In genomic region chr15:79592126-79592525, GRCh38 we compare ENCODE assay signal across 38 cellular contexts.
"Had no signal": no experiment of that assay in that cellular context is flagged by ENCODE, and none has a peak within 500 bp of the region (broad histone marks: within the 10 kb centered on the region; RNA-seq: fewer than 3 reads in every experiment).

No MANE protein-coding gene starts in this region.

- DNase-seq: activated effector memory CD4-positive, alpha-beta T cell treated with anti-CD3 and anti-CD28 coated beads, Interleukin-2, amount 50 U/mL, for 16 hours; activated effector memory CD4-positive, alpha-beta T cell treated with Interleukin-2 at 50 U/mL for 16 hours; activated gamma-delta T cell; activated gamma-delta T cell treated with Interleukin-2 at 50 U/mL for 16 hours; activated naive CD4-positive, alpha-beta T cell; activated naive CD4-positive, alpha-beta T cell treated with anti-CD3 and anti-CD28 coated beads for 36 hours; activated naive CD4-positive, alpha-beta T cell treated with anti-CD3 and anti-CD28 coated beads, Interleukin-2, amount 10 ng/mL, durations not matched to agents 7 days and 5 days; activated naive CD4-positive, alpha-beta T cell treated with anti-CD3 and anti-CD28 coated beads, Interleukin-2, amount 50 U/mL, for 16 hours; activated naive CD4-positive, alpha-beta T cell treated with Interleukin-2 at 50 U/mL for 16 hours; activated naive CD8-positive, alpha-beta T cell treated with anti-CD3 and anti-CD28 coated beads for 36 hours; activated naive CD8-positive, alpha-beta T cell treated with anti-CD3 and anti-CD28 coated beads, Interleukin-2, amount 10 ng/mL, durations not matched to agents 7 days and 5 days; activated T-cell treated with anti-CD3 and anti-CD28 coated beads for 4 hours; activated T-cell treated with anti-CD3 and anti-CD28 coated beads, Interleukin-2, amount 50 U/mL, for 1 hour; activated T-cell treated with anti-CD3 and anti-CD28 coated beads, Interleukin-2, amount 50 U/mL, for 24 hours; activated T-cell treated with anti-CD3 and anti-CD28 coated beads, Interleukin-2, amount 50 U/mL, for 4 hours; activated T-cell treated with anti-CD3 and anti-CD28 coated beads, Interleukin-2, amount 50 U/mL, for 48 hours; activated T-cell treated with anti-CD3 and anti-CD28 coated beads, Interleukin-2, amount 50 U/mL, for 72 hours; adrenal gland; amniotic stem cell; amygdala; anterior cingulate cortex; aorta; body of pancreas; brain microvascular endothelial cell; caudate nucleus; central memory CD4-positive, alpha-beta T cell; cerebellar nuclear complex had no signal

- ATAC-seq: activated naive CD4-positive, alpha-beta T cell treated with anti-CD3 and anti-CD28 coated beads, Interleukin-2, amount 50 U/mL, for 72 hours; activated T-cell treated with anti-CD3 and anti-CD28 coated beads, Interleukin-2, amount 50 U/mL, for 4 hours; activated T-cell treated with anti-CD3 and anti-CD28 coated beads, Interleukin-2, amount 50 U/mL, for 72 hours; activated T-helper 17 cell treated with anti-CD3 and anti-CD28 coated beads, Interleukin-2, amount 50 U/mL, for 72 hours; body of pancreas had no signal

- H3K4me3 ChIP-seq: adrenal gland, ascending aorta, body of pancreas, breast epithelium, cardiac muscle cell had no signal

- H3K4me3 Mint-ChIP-seq: activated naive CD4-positive, alpha-beta T cell treated with anti-CD3 and anti-CD28 coated beads for 36 hours; activated naive CD4-positive, alpha-beta T cell treated with anti-CD3 and anti-CD28 coated beads, Interleukin-2, amount 10 ng/mL, durations not matched to agents 7 days and 5 days; activated naive CD4-positive, alpha-beta T cell treated with anti-CD3 and anti-CD28 coated beads, Interleukin-2, amount 50 U/mL, for 24 hours; activated naive CD8-positive, alpha-beta T cell; activated naive CD8-positive, alpha-beta T cell treated with anti-CD3 and anti-CD28 coated beads for 36 hours; activated naive CD8-positive, alpha-beta T cell treated with anti-CD3 and anti-CD28 coated beads, Interleukin-2, amount 10 ng/mL, durations not matched to agents 7 days and 5 days; activated T-cell treated with anti-CD3 and anti-CD28 coated beads, Interleukin-2, amount 50 U/mL, for 24 hours; activated T-cell treated with anti-CD3 and anti-CD28 coated beads, Interleukin-2, amount 50 U/mL, for 4 hours; activated T-cell treated with anti-CD3 and anti-CD28 coated beads, Interleukin-2, amount 50 U/mL, for 72 hours; activated T-helper 1 cell treated with anti-CD3 and anti-CD28 coated beads, Interleukin-12 subunit alpha, Interleukin-12 subunit beta, Interleukin-2, Interleukin-4 antibody, amounts not matched to agents 30 ng/mL and 10 ng/mL and 1 ng/mL, durations not matched to agents 14 hours and 24 hours and 36 hours; activated T-helper 17 cell treated with anti-CD3 and anti-CD28 coated beads, Interleukin-2, amount 50 U/mL, for 72 hours; brain; central memory CD8-positive, alpha-beta T cell had no signal

- H3K27ac Mint-ChIP-seq: activated naive CD4-positive, alpha-beta T cell treated with anti-CD3 and anti-CD28 coated beads for 36 hours; activated naive CD4-positive, alpha-beta T cell treated with anti-CD3 and anti-CD28 coated beads, Interleukin-2, amount 10 ng/mL, durations not matched to agents 7 days and 5 days; activated naive CD4-positive, alpha-beta T cell treated with anti-CD3 and anti-CD28 coated beads, Interleukin-2, amount 50 U/mL, for 24 hours; activated naive CD4-positive, alpha-beta T cell treated with anti-CD3 and anti-CD28 coated beads, Interleukin-2, amount 50 U/mL, for 72 hours; activated naive CD8-positive, alpha-beta T cell; activated naive CD8-positive, alpha-beta T cell treated with anti-CD3 and anti-CD28 coated beads for 36 hours; activated naive CD8-positive, alpha-beta T cell treated with anti-CD3 and anti-CD28 coated beads, Interleukin-2, amount 10 ng/mL, durations not matched to agents 7 days and 5 days; activated T-cell treated with anti-CD3 and anti-CD28 coated beads, Interleukin-2, amount 50 U/mL, for 24 hours; activated T-cell treated with anti-CD3 and anti-CD28 coated beads, Interleukin-2, amount 50 U/mL, for 72 hours; activated T-helper 1 cell treated with anti-CD3 and anti-CD28 coated beads, Interleukin-12 subunit alpha, Interleukin-12 subunit beta, Interleukin-2, Interleukin-4 antibody, amounts not matched to agents 30 ng/mL and 10 ng/mL and 1 ng/mL, durations not matched to agents 14 hours and 24 hours and 36 hours; activated T-helper 17 cell treated with anti-CD3 and anti-CD28 coated beads, Interleukin-2, amount 50 U/mL, for 72 hours; activated T-helper 2 cell treated with anti-CD3 and anti-CD28 coated beads, Interferon-gamma antibody, Interleukin-2, Interleukin-4, amounts not matched to agents 10 μg/mL and 5 μg/mL and 100 μg/mL, durations not matched to agents 14 hours and 24 hours and 36 hours; brain had no signal

- H3K9me3 Mint-ChIP-seq: activated naive CD4-positive, alpha-beta T cell treated with anti-CD3 and anti-CD28 coated beads for 36 hours; activated naive CD4-positive, alpha-beta T cell treated with anti-CD3 and anti-CD28 coated beads, Interleukin-2, amount 10 ng/mL, durations not matched to agents 7 days and 5 days; activated naive CD4-positive, alpha-beta T cell treated with anti-CD3 and anti-CD28 coated beads, Interleukin-2, amount 50 U/mL, for 24 hours; activated naive CD4-positive, alpha-beta T cell treated with anti-CD3 and anti-CD28 coated beads, Interleukin-2, amount 50 U/mL, for 72 hours; activated naive CD8-positive, alpha-beta T cell treated with anti-CD3 and anti-CD28 coated beads for 36 hours; activated naive CD8-positive, alpha-beta T cell treated with anti-CD3 and anti-CD28 coated beads, Interleukin-2, amount 10 ng/mL, durations not matched to agents 7 days and 5 days; activated T-cell treated with anti-CD3 and anti-CD28 coated beads, Interleukin-2, amount 50 U/mL, for 24 hours; activated T-cell treated with anti-CD3 and anti-CD28 coated beads, Interleukin-2, amount 50 U/mL, for 4 hours; activated T-cell treated with anti-CD3 and anti-CD28 coated beads, Interleukin-2, amount 50 U/mL, for 72 hours; activated T-helper 1 cell treated with anti-CD3 and anti-CD28 coated beads, Interleukin-12 subunit alpha, Interleukin-12 subunit beta, Interleukin-2, Interleukin-4 antibody, amounts not matched to agents 30 ng/mL and 10 ng/mL and 1 ng/mL, durations not matched to agents 14 hours and 24 hours and 36 hours; activated T-helper 17 cell treated with anti-CD3 and anti-CD28 coated beads, Interleukin-2, amount 50 U/mL, for 72 hours; activated T-helper 2 cell treated with anti-CD3 and anti-CD28 coated beads, Interferon-gamma antibody, Interleukin-2, Interleukin-4, amounts not matched to agents 10 μg/mL and 5 μg/mL and 100 μg/mL, durations not matched to agents 14 hours and 24 hours and 36 hours; brain; central memory CD8-positive, alpha-beta T cell had no signal

- H3K4me1 ChIP-seq: adrenal gland, ascending aorta, body of pancreas, breast epithelium had no signal

- H3K27me3 ChIP-seq: adrenal gland, ascending aorta, body of pancreas, brain microvascular endothelial cell, breast epithelium, cardiac muscle cell had no signal

- H3K27ac ChIP-seq: adrenal gland, ascending aorta, body of pancreas, brain microvascular endothelial cell, breast epithelium, cardiac muscle cell had no signal

- H3K4me1 Mint-ChIP-seq: activated naive CD4-positive, alpha-beta T cell treated with anti-CD3 and anti-CD28 coated beads, Interleukin-2, amount 10 ng/mL, durations not matched to agents 7 days and 5 days; activated naive CD4-positive, alpha-beta T cell treated with anti-CD3 and anti-CD28 coated beads, Interleukin-2, amount 50 U/mL, for 24 hours; activated naive CD8-positive, alpha-beta T cell treated with anti-CD3 and anti-CD28 coated beads for 36 hours; activated T-helper 17 cell treated with anti-CD3 and anti-CD28 coated beads, Interleukin-2, amount 50 U/mL, for 72 hours; brain; central memory CD8-positive, alpha-beta T cell had no signal

- H3K36me3 Mint-ChIP-seq: activated naive CD4-positive, alpha-beta T cell treated with anti-CD3 and anti-CD28 coated beads, Interleukin-2, amount 10 ng/mL, durations not matched to agents 7 days and 5 days; activated naive CD4-positive, alpha-beta T cell treated with anti-CD3 and anti-CD28 coated beads, Interleukin-2, amount 50 U/mL, for 24 hours; activated naive CD4-positive, alpha-beta T cell treated with anti-CD3 and anti-CD28 coated beads, Interleukin-2, amount 50 U/mL, for 72 hours; activated naive CD8-positive, alpha-beta T cell; activated naive CD8-positive, alpha-beta T cell treated with anti-CD3 and anti-CD28 coated beads for 36 hours; activated naive CD8-positive, alpha-beta T cell treated with anti-CD3 and anti-CD28 coated beads, Interleukin-2, amount 10 ng/mL, durations not matched to agents 7 days and 5 days; brain had no signal

- H3K36me3 ChIP-seq: adrenal gland, ascending aorta, brain microvascular endothelial cell, breast epithelium, cardiac muscle cell had no signal

- H3K9me3 ChIP-seq: adrenal gland, ascending aorta, body of pancreas, breast epithelium had no signal
